1 cellular context compared by ENCODE assay signal in the genomic region with DNA sequence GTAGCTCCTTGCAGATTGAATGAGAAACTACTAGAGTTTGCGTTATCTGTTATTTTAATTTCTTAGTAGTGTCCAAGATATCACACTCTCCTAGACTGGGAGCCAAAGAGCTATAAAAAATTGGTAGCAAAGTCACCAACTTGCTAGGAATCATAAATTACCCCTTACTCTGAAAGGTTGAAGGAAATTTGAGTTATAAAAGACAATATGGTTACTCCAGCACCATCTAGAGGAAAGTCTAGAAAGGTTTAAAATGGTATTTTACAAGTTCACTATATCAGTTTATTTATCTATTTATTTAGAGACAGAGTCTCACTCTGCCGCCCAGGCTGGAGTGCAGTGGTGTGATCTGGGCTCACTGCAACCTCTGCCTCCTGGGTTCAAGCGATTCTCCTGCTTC.
A peak's percentile ranks its signal among the peaks of the same experiment; 100 is the strongest.
TF ChIP-seq lines count a peak whose summit lies in the region.

No MANE protein-coding gene starts in this region.

TF ChIP-seq in K562, 482 proteins besides CTCF, POLR2A, EP300 and RAD21 (continued from another document):
- TF ChIP-seq, protein P1, sequence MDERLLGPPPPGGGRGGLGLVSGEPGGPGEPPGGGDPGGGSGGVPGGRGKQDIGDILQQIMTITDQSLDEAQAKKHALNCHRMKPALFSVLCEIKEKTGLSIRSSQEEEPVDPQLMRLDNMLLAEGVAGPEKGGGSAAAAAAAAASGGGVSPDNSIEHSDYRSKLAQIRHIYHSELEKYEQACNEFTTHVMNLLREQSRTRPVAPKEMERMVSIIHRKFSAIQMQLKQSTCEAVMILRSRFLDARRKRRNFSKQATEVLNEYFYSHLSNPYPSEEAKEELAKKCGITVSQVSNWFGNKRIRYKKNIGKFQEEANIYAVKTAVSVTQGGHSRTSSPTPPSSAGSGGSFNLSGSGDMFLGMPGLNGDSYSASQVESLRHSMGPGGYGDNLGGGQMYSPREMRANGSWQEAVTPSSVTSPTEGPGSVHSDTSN (CRISPR knock-in tag; IDR thresholded peaks at IDR 0.05; ENCODE audit: low read depth), result no peak
- TF ChIP-seq, protein P1 (tag; conservative IDR thresholded peaks at IDR 0.05; ENCODE audit: low read depth), result peak; percentile 80
- peak; percentile 70 for TF ChIP-seq PKNOX1 (IDR thresholded peaks at IDR 0.05)
